Comparison of ENCODE assay signal across 31 cellular contexts in genomic region chr11:33474866-33475265, GRCh38.
"Had no signal": no experiment of that assay in that cellular context is flagged by ENCODE, and none has a peak within 500 bp of the region (broad histone marks: within the 10 kb centered on the region; RNA-seq: fewer than 3 reads in every experiment).

No MANE protein-coding gene starts in this region.

- H3K4me3 ChIP-seq: adrenal gland, body of pancreas, breast epithelium, cardiac muscle cell, esophagus squamous epithelium, gastroesophageal sphincter had no signal

- H3K27ac ChIP-seq: adrenal gland, body of pancreas, breast epithelium, cardiac muscle cell, epithelial cell of prostate, esophagus squamous epithelium, gastroesophageal sphincter had no signal

- H3K4me1 ChIP-seq: breast epithelium, gastroesophageal sphincter had no signal

- H3K27me3 ChIP-seq: adrenal gland, body of pancreas, breast epithelium had no signal

- H3K27ac Mint-ChIP-seq: activated CD4-positive, alpha-beta memory T cell treated with anti-CD3 and anti-CD28 coated beads for 36 hours; activated CD4-positive, alpha-beta T cell treated with anti-CD3 and anti-CD28 coated beads for 36 hours; activated CD4-positive, alpha-beta T cell treated with anti-CD3 and anti-CD28 coated beads, Interleukin-2, amount 10 ng/mL, durations not matched to agents 24 days and 14 days; activated CD8-positive, alpha-beta memory T cell treated with anti-CD3 and anti-CD28 coated beads, Interleukin-2, amount 10 ng/mL, durations not matched to agents 7 days and 5 days; activated CD8-positive, alpha-beta T cell treated with anti-CD3 and anti-CD28 coated beads, Interleukin-2, amount 10 ng/mL, durations not matched to agents 7 days and 5 days; activated naive CD4-positive, alpha-beta T cell treated with anti-CD3 and anti-CD28 coated beads for 36 hours; activated naive CD4-positive, alpha-beta T cell treated with anti-CD3 and anti-CD28 coated beads, Interleukin-2, amount 50 U/mL, for 24 hours; activated naive CD8-positive, alpha-beta T cell treated with anti-CD3 and anti-CD28 coated beads for 36 hours; activated naive CD8-positive, alpha-beta T cell treated with anti-CD3 and anti-CD28 coated beads, Interleukin-2, amount 50 U/mL, for 24 hours; activated T-helper 1 cell treated with anti-CD3 and anti-CD28 coated beads, Interleukin-12 subunit alpha, Interleukin-12 subunit beta, Interleukin-2, Interleukin-4 antibody, amounts not matched to agents 30 ng/mL and 10 ng/mL and 1 ng/mL, durations not matched to agents 14 hours and 24 hours and 36 hours; activated T-helper 2 cell treated with anti-CD3 and anti-CD28 coated beads, Interferon-gamma antibody, Interleukin-2, Interleukin-4, amounts not matched to agents 10 μg/mL and 5 μg/mL and 100 μg/mL, durations not matched to agents 14 hours and 24 hours and 36 hours had no signal

- H3K4me1 Mint-ChIP-seq: activated CD4-positive, alpha-beta T cell treated with anti-CD3 and anti-CD28 coated beads for 36 hours; activated CD4-positive, alpha-beta T cell treated with anti-CD3 and anti-CD28 coated beads, Interleukin-2, amount 10 ng/mL, durations not matched to agents 24 days and 14 days; activated CD8-positive, alpha-beta memory T cell treated with anti-CD3 and anti-CD28 coated beads, Interleukin-2, amount 10 ng/mL, durations not matched to agents 7 days and 5 days; activated naive CD4-positive, alpha-beta T cell treated with anti-CD3 and anti-CD28 coated beads, Interleukin-2, amount 50 U/mL, for 24 hours; activated naive CD8-positive, alpha-beta T cell treated with anti-CD3 and anti-CD28 coated beads for 36 hours; activated naive CD8-positive, alpha-beta T cell treated with anti-CD3 and anti-CD28 coated beads, Interleukin-2, amount 50 U/mL, for 24 hours; central memory CD8-positive, alpha-beta T cell had no signal

- H3K4me3 Mint-ChIP-seq: activated CD4-positive, alpha-beta memory T cell treated with anti-CD3 and anti-CD28 coated beads for 36 hours; activated CD4-positive, alpha-beta T cell treated with anti-CD3 and anti-CD28 coated beads for 36 hours; activated CD4-positive, alpha-beta T cell treated with anti-CD3 and anti-CD28 coated beads, Interleukin-2, amount 10 ng/mL, durations not matched to agents 24 days and 14 days; activated CD8-positive, alpha-beta memory T cell treated with anti-CD3 and anti-CD28 coated beads, Interleukin-2, amount 10 ng/mL, durations not matched to agents 7 days and 5 days; activated CD8-positive, alpha-beta T cell treated with anti-CD3 and anti-CD28 coated beads, Interleukin-2, amount 10 ng/mL, durations not matched to agents 7 days and 5 days; activated naive CD4-positive, alpha-beta T cell treated with anti-CD3 and anti-CD28 coated beads for 36 hours; activated naive CD4-positive, alpha-beta T cell treated with anti-CD3 and anti-CD28 coated beads, Interleukin-2, amount 50 U/mL, for 24 hours; activated naive CD8-positive, alpha-beta T cell treated with anti-CD3 and anti-CD28 coated beads for 36 hours; activated naive CD8-positive, alpha-beta T cell treated with anti-CD3 and anti-CD28 coated beads, Interleukin-2, amount 50 U/mL, for 24 hours; activated T-helper 1 cell treated with anti-CD3 and anti-CD28 coated beads, Interleukin-12 subunit alpha, Interleukin-12 subunit beta, Interleukin-2, Interleukin-4 antibody, amounts not matched to agents 30 ng/mL and 10 ng/mL and 1 ng/mL, durations not matched to agents 14 hours and 24 hours and 36 hours; central memory CD8-positive, alpha-beta T cell had no signal

- H3K36me3 Mint-ChIP-seq: activated CD4-positive, alpha-beta memory T cell treated with anti-CD3 and anti-CD28 coated beads for 36 hours; activated CD8-positive, alpha-beta memory T cell treated with anti-CD3 and anti-CD28 coated beads, Interleukin-2, amount 10 ng/mL, durations not matched to agents 7 days and 5 days; activated naive CD4-positive, alpha-beta T cell treated with anti-CD3 and anti-CD28 coated beads, Interleukin-2, amount 50 U/mL, for 24 hours; activated naive CD8-positive, alpha-beta T cell treated with anti-CD3 and anti-CD28 coated beads for 36 hours had no signal

- H3K9me3 Mint-ChIP-seq: activated CD4-positive, alpha-beta memory T cell treated with anti-CD3 and anti-CD28 coated beads for 36 hours; activated naive CD4-positive, alpha-beta T cell treated with anti-CD3 and anti-CD28 coated beads for 36 hours; activated naive CD4-positive, alpha-beta T cell treated with anti-CD3 and anti-CD28 coated beads, Interleukin-2, amount 50 U/mL, for 24 hours; activated naive CD8-positive, alpha-beta T cell treated with anti-CD3 and anti-CD28 coated beads for 36 hours; activated naive CD8-positive, alpha-beta T cell treated with anti-CD3 and anti-CD28 coated beads, Interleukin-2, amount 50 U/mL, for 24 hours; activated T-helper 1 cell treated with anti-CD3 and anti-CD28 coated beads, Interleukin-12 subunit alpha, Interleukin-12 subunit beta, Interleukin-2, Interleukin-4 antibody, amounts not matched to agents 30 ng/mL and 10 ng/mL and 1 ng/mL, durations not matched to agents 14 hours and 24 hours and 36 hours; activated T-helper 2 cell treated with anti-CD3 and anti-CD28 coated beads, Interferon-gamma antibody, Interleukin-2, Interleukin-4, amounts not matched to agents 10 μg/mL and 5 μg/mL and 100 μg/mL, durations not matched to agents 14 hours and 24 hours and 36 hours; central memory CD8-positive, alpha-beta T cell had no signal

- H3K9me3 ChIP-seq: adrenal gland, body of pancreas, breast epithelium, esophagus squamous epithelium, gastroesophageal sphincter had no signal

- ATAC-seq: activated CD4-positive, alpha-beta T cell treated with anti-CD3 and anti-CD28 coated beads for 36 hours; activated CD8-positive, alpha-beta memory T cell treated with anti-CD3 and anti-CD28 coated beads, Interleukin-2, amount 10 ng/mL, durations not matched to agents 7 days and 5 days; activated CD8-positive, alpha-beta T cell treated with anti-CD3 and anti-CD28 coated beads, Interleukin-2, amount 10 ng/mL, durations not matched to agents 7 days and 5 days; activated naive CD8-positive, alpha-beta T cell treated with anti-CD3 and anti-CD28 coated beads, Interleukin-2, amount 50 U/mL, for 24 hours; body of pancreas; gastroesophageal sphincter had no signal

- DNase-seq: activated CD4-positive, alpha-beta memory T cell treated with anti-CD3 and anti-CD28 coated beads for 36 hours; activated CD4-positive, alpha-beta T cell treated with anti-CD3 and anti-CD28 coated beads for 36 hours; activated CD4-positive, alpha-beta T cell treated with anti-CD3 and anti-CD28 coated beads, Interleukin-2, amount 10 ng/mL, durations not matched to agents 24 days and 14 days; activated CD4-positive, CD25-positive, alpha-beta regulatory T cell; activated CD4-positive, CD25-positive, alpha-beta regulatory T cell treated with anti-CD3 and anti-CD28 coated beads, Interleukin-2, amount 50 U/mL, for 72 hours; activated CD8-positive, alpha-beta memory T cell treated with anti-CD3 and anti-CD28 coated beads, Interleukin-2, amount 10 ng/mL, durations not matched to agents 7 days and 5 days; activated CD8-positive, alpha-beta memory T cell treated with anti-CD3 and anti-CD28 coated beads, Interleukin-2, amount 50 U/mL, for 4 hours; activated CD8-positive, alpha-beta T cell treated with anti-CD3 and anti-CD28 coated beads, Interleukin-2, amount 10 ng/mL, durations not matched to agents 7 days and 5 days; activated effector memory CD4-positive, alpha-beta T cell treated with anti-CD3 and anti-CD28 coated beads, Interleukin-2, amount 50 U/mL, for 16 hours; activated naive CD4-positive, alpha-beta T cell treated with anti-CD3 and anti-CD28 coated beads for 36 hours; activated naive CD8-positive, alpha-beta T cell treated with anti-CD3 and anti-CD28 coated beads for 36 hours; activated naive CD8-positive, alpha-beta T cell treated with anti-CD3 and anti-CD28 coated beads, Interleukin-2, amount 50 U/mL, for 24 hours; activated T-cell treated with anti-CD3 and anti-CD28 coated beads, Interleukin-2, amount 50 U/mL, for 1 hour; activated T-cell treated with anti-CD3 and anti-CD28 coated beads, Interleukin-2, amount 50 U/mL, for 48 hours; adrenal gland; aorta; body of pancreas; cortex of kidney; dermis blood vessel endothelial cell; effector CD8-positive, alpha-beta T cell; esophagus squamous epithelium; foreskin melanocyte; T-helper 2 cell had no signal

- H3K36me3 ChIP-seq: adrenal gland, breast epithelium, cardiac muscle cell, esophagus squamous epithelium, gastroesophageal sphincter had no signal
